Comparison of ENCODE assay signal across 22 cellular contexts in the genomic region with DNA sequence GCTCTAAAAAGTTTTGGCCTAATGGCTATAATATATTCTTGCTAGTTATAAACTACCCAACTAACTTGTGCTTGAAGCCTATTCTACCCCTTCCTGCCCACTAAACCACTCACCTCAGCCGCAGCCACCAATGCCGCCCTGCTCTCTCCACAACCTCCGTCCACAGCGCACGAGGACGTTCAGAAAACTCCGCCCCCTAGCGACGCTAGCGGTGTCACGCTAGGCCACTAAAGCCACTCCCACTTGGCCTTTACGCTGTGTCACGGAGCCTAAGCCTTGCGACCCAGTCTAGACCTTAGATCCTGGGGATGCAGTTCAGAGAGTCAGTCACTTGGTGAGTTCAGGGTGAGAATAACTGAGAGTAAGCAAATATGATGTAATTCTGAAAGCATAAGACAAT. TPM values are rescaled to one million over a fixed set of nuclear protein-coding genes. Genes with fewer than 3 reads are reported as not detected.
A peak's percentile ranks its signal among the peaks of the same experiment; 100 is the strongest.
DNase-seq lines count a peak whose midpoint lies in the region; ATAC-seq, FAIRE-seq and TF ChIP-seq lines count a peak whose summit lies in the region.
"Had no signal": no experiment of that assay in that cellular context is flagged by ENCODE, and none has a peak within 500 bp of the region (broad histone marks: within the 10 kb centered on the region; RNA-seq: fewer than 3 reads in every experiment).

Gene TEX11 (minus strand): TSS at position 171 of the 400 bp plus-strand sequence. CDS start 922 bp downstream, outside the sequence.

- H3K4ac ChIP-seq in H9 (ENCODE audit: low read depth, low read length): no peak within 1 kb of the TSS
- H3K4ac ChIP-seq in H1 (replicated peaks; ENCODE audit: insufficient read length, low read depth, low read length): no peak within 1 kb of the TSS

- H3K36me3 ChIP-seq in H1 (ENCODE audit: control insufficient read depth in 2 of 4, insufficient read depth in 4 of 4, low read length in 3 of 4) (no peaks in the 10 kb centered on the region), testis (ENCODE audit: low read depth, missing control alignments) (no peaks in the 10 kb centered on the region)
- H3K36me3 ChIP-seq: MG63 had no signal

- no peak for TF ChIP-seq EP300 in H1 (IDR thresholded peaks at IDR 0.05; ENCODE audit: borderline replicate concordance in 1 of 2, low read depth in 2 of 2, low read length in 2 of 2)

- H2BK120ac ChIP-seq in H9 (ENCODE audit: low read depth, low read length, poor library complexity, severe bottlenecking): no peak within 1 kb of the TSS
- H2BK120ac ChIP-seq in H1 (replicated peaks; ENCODE audit: low read depth, low read length): no peak within 1 kb of the TSS

- H4K5ac ChIP-seq in H9 (ENCODE audit: insufficient read length, low read depth, low read length) (no peak within 1 kb of the TSS), H1 (ENCODE audit: insufficient read length, low read depth, low read length) (no peak within 1 kb of the TSS)

- H4K20me1 ChIP-seq in H9 (ENCODE audit: control insufficient read depth, insufficient read depth, insufficient read length): no peaks in the 10 kb centered on the region
- H4K20me1 ChIP-seq in H1 (replicated peaks in 1 of 2; ENCODE audit: control insufficient read depth in 1 of 2, insufficient read depth in 2 of 2, low read length in 2 of 2): no peaks in the 10 kb centered on the region

- no peaks in the 10 kb centered on the region for H3K23me2 ChIP-seq in H9 (ENCODE audit: insufficient read length, low read depth, low read length, poor library complexity, severe bottlenecking)
- no peaks in the 10 kb centered on the region for H3K23me2 ChIP-seq in H1 (ENCODE audit: low read depth, low read length)

- H3K9me3 Mint-ChIP-seq in activated naive CD4-positive, alpha-beta T cell treated with anti-CD3 and anti-CD28 coated beads, Interleukin-2, amount 10 ng/mL, durations not matched to agents 7 days and 5 days: no peaks in the 10 kb centered on the region
- peaks cover 58 to 60% of the 10 kb centered on the region in 2 experiments for H3K9me3 Mint-ChIP-seq in H9

- H3K36me3 Mint-ChIP-seq in activated naive CD4-positive, alpha-beta T cell treated with anti-CD3 and anti-CD28 coated beads, Interleukin-2, amount 10 ng/mL, durations not matched to agents 7 days and 5 days: no peaks in the 10 kb centered on the region
- peaks cover 4 to 10% (median 6%) of the 10 kb centered on the region in 3 experiments; a peak in 5 of 7 replicates for H3K36me3 Mint-ChIP-seq in H9 (ENCODE audit: insufficient read depth in 1 of 3, low read depth in 3 of 3)
- H3K36me3 Mint-ChIP-seq: CD14-positive monocyte, IgD-negative memory B cell had no signal

- no peaks in the 10 kb centered on the region; the same call in 1 of the 2 replicates for H3K4me1 ChIP-seq in H9 (ENCODE audit: insufficient read depth, low read length)
- H3K4me1 ChIP-seq in H1 (replicated peaks in 1 of 4; ENCODE audit: control insufficient read depth in 3 of 4, insufficient read depth in 4 of 4, low read length in 3 of 4): peaks cover 0 to 2% (median 0%) of the 10 kb centered on the region in 4 experiments; a peak in 1 of 7 replicates
- no peaks in the 10 kb centered on the region for H3K4me1 ChIP-seq in testis

- DNase-seq in activated naive CD4-positive, alpha-beta T cell treated with anti-CD3 and anti-CD28 coated beads, Interleukin-2, amount 10 ng/mL, durations not matched to agents 7 days and 5 days: no peak
- no peak for DNase-seq in activated naive CD4-positive, alpha-beta T cell treated with Interleukin-2 at 50 U/mL for 16 hours
- DNase-seq in H9 (peak; percentile 64), H1 (ENCODE audit: low read depth in 1 of 2, low spot score in 2 of 2) (peak in 1 of 2 experiments; percentile 63), testis (peak; percentile 22), NCI-H345 (lab: John Stamatoyannopoulos, UW) (no peak)
- DNase-seq: DND-41, HCEC 1CT, Kasumi-1, MG63, NCI-H1092, NCI-H1436 treated with DMSO at 0.1 percent for 48 hours, NCI-H2081, NCI-H510A, NCI-H774, PC-3, SIG-M5 had no signal

- H3K27me3 Mint-ChIP-seq in activated naive CD4-positive, alpha-beta T cell treated with anti-CD3 and anti-CD28 coated beads, Interleukin-2, amount 10 ng/mL, durations not matched to agents 7 days and 5 days: no peaks in the 10 kb centered on the region
- H3K27me3 Mint-ChIP-seq in H9 (ENCODE audit: low read depth): no peaks in the 10 kb centered on the region; the same call in 1 of the 2 replicates

- H3K9me3 ChIP-seq in H9 (ENCODE audit: control insufficient read depth, low read depth, low read length) (peaks cover 13% of the 10 kb centered on the region), H1 (ENCODE audit: insufficient read depth in 2 of 2, low read depth in 1 of 2, low read length in 1 of 2) (peaks cover 0 to 2% of the 10 kb centered on the region in 2 experiments; a peak in 1 of 4 replicates), testis (no peaks in the 10 kb centered on the region)
- H3K9me3 ChIP-seq: MG63 had no signal

- no peak within 1 kb of the TSS for H3K18ac ChIP-seq in H9 (ENCODE audit: insufficient read length, low read depth, low read length)
- no peak within 1 kb of the TSS for H3K18ac ChIP-seq in H1 (ENCODE audit: extremely low read depth, low read length)

- no peak within 1 kb of the TSS for H3K14ac ChIP-seq in H9 (ENCODE audit: insufficient read depth, low read length)
- no peak within 1 kb of the TSS for H3K14ac ChIP-seq in H1 (ENCODE audit: insufficient read length)

- no peak within 1 kb of the TSS for H2AFZ ChIP-seq in H9 (ENCODE audit: low read length)
- no peak within 1 kb of the TSS for H2AFZ ChIP-seq in H1 (ENCODE audit: low read length)

- H4K8ac ChIP-seq in H9 (replicated peaks; ENCODE audit: insufficient read length, low read depth, low read length): no peak within 1 kb of the TSS
- H4K8ac ChIP-seq in H1 (ENCODE audit: extremely low read depth, insufficient read depth, low read length): no peak within 1 kb of the TSS

- no peak for ATAC-seq in HG02610 (IDR thresholded peaks at IDR 0.05; ENCODE audit: unreplicated experiment)
- ATAC-seq: PC-3 had no signal

- H3K79me2 ChIP-seq in H9 (ENCODE audit: insufficient read depth, low read length): no peaks in the 10 kb centered on the region
- H3K79me2 ChIP-seq in H1 (ENCODE audit: control insufficient read depth in 1 of 2, insufficient read depth in 2 of 2, low read length in 2 of 2): no peaks in the 10 kb centered on the region

- H2BK5ac ChIP-seq in H9 (ENCODE audit: insufficient read length, low read length) (no peak within 1 kb of the TSS), H1 (ENCODE audit: low read depth, low read length) (no peak within 1 kb of the TSS)

- TF ChIP-seq RAD21 in H1 (IDR thresholded peaks at IDR 0.05 in 1 of 2, conservative IDR thresholded peaks at IDR 0.05 in 1 of 2; ENCODE audit: low read depth in 2 of 2, low read length in 2 of 2): peak; percentile 20 to 37; a peak in 2 of 4 replicates

- TF ChIP-seq POLR2A in H1 (IDR thresholded peaks at IDR 0.05; ENCODE audit: control extremely low read depth in 1 of 2, low read depth in 2 of 2, low read length in 2 of 2) (no peak), testis (IDR thresholded peaks at IDR 0.05) (no peak)

- no peaks in the 10 kb centered on the region for H3K4me1 Mint-ChIP-seq in activated naive CD4-positive, alpha-beta T cell treated with anti-CD3 and anti-CD28 coated beads, Interleukin-2, amount 10 ng/mL, durations not matched to agents 7 days and 5 days
- H3K4me1 Mint-ChIP-seq in H9: no peaks in the 10 kb centered on the region
- H3K4me1 Mint-ChIP-seq: CD14-positive monocyte had no signal

- H3K27me3 ChIP-seq in H9 (ENCODE audit: insufficient read depth, low read length) (no peaks in the 10 kb centered on the region), H1 (replicated peaks in 1 of 4; ENCODE audit: control insufficient read depth in 3 of 4, extremely low read depth in 1 of 4, insufficient read depth in 3 of 4, low read length in 3 of 4) (no peaks in the 10 kb centered on the region), testis (no peaks in the 10 kb centered on the region)
- H3K27me3 ChIP-seq: MG63 had no signal

- H4K91ac ChIP-seq in H9 (ENCODE audit: insufficient read length, low read depth, low read length): no peak within 1 kb of the TSS
- no peak within 1 kb of the TSS for H4K91ac ChIP-seq in H1 (replicated peaks; ENCODE audit: insufficient read length, low read length)

- H2BK12ac ChIP-seq in H9 (ENCODE audit: insufficient read length, low read depth, low read length): no peak within 1 kb of the TSS
- no peak within 1 kb of the TSS for H2BK12ac ChIP-seq in H1 (ENCODE audit: low read depth, low read length)

- POLR2A ChIA-PET in H1 (lab: Charles Lee; ENCODE audit: partially characterized antibody): interaction anchor here (0.9 to 1.4 kb wide), 2 partner anchors 12 to 22 kb away, joined by 3 to 5 read pairs; partner anchors contain the start of gene SLC7A3

- H3K23ac ChIP-seq in H9 (ENCODE audit: insufficient read length, low read depth, low read length) (no peak within 1 kb of the TSS), H1 (ENCODE audit: insufficient read length) (no peak within 1 kb of the TSS)

- intact Hi-C loops in testis (cut with DNase I; ENCODE audit: low total_unique reads): no loop called here

- no peak within 1 kb of the TSS for H3K27ac ChIP-seq in H9 (ENCODE audit: insufficient read length, low read depth, low read length)
- no peak within 1 kb of the TSS for H3K27ac ChIP-seq in H1 (ENCODE audit: low read depth, low read length)
- no peak within 1 kb of the TSS for H3K27ac ChIP-seq in testis
- H3K27ac ChIP-seq: RWPE1 had no signal

- no CpG with 5 or more reads among the region's 14 CpGs for WGBS in H9 (ENCODE audit: extremely low coverage, insufficient read length, low lambda C conversion rate)
- 61% methylated on average over 14 of the region's 14 CpGs; no CpG with 5 or more reads in 1 of the 2 experiments for WGBS in H1 (ENCODE audit: extremely low coverage in 1 of 2, insufficient coverage in 1 of 2, insufficient read length in 1 of 2, insufficient replicate concordance in 2 of 2, low coverage in 1 of 2, low lambda C conversion rate in 2 of 2, missing lambda C conversion rate in 1 of 2), 2 experiments
- WGBS in testis, 2 donors: 50 to 78% methylated on average over 8 to 14 of the region's 14 CpGs

- H3K4me2 ChIP-seq in H9 (ENCODE audit: insufficient read depth, insufficient read length, low read length) (no peak within 1 kb of the TSS), H1 (ENCODE audit: insufficient read depth in 1 of 2, low read depth in 2 of 2, low read length in 2 of 2) (no peak within 1 kb of the TSS)

- H3K56ac ChIP-seq in H9 (ENCODE audit: insufficient read length, low read depth, low read length) (no peak within 1 kb of the TSS), H1 (replicated peaks; ENCODE audit: insufficient read length, low read depth, low read length) (no peak within 1 kb of the TSS)

- H3T11ph ChIP-seq in H9 (ENCODE audit: low read length): no peak within 1 kb of the TSS

- FAIRE-seq in H1 (lab: Jason Lieb, UNC): no peak
- FAIRE-seq: G401.6 had no signal

- no peak within 1 kb of the TSS for H3K4me3 ChIP-seq in H1 (ENCODE audit: extremely low read depth in 1 of 4, insufficient read depth in 2 of 4, low read depth in 3 of 4, low read length in 4 of 4)
- H3K4me3 ChIP-seq in testis: peak within 1 kb of the TSS in 1 of 2 donors; percentile 12
- H3K4me3 ChIP-seq: MG63 had no signal

- H3K9ac ChIP-seq in H9 (ENCODE audit: extremely low read depth, insufficient read length, low read length) (no peak within 1 kb of the TSS), H1 (replicated peaks in 1 of 4; ENCODE audit: extremely low read depth in 1 of 4, low read depth in 3 of 4, low read length in 3 of 4) (no peak within 1 kb of the TSS)

- H2BK20ac ChIP-seq in H9 (ENCODE audit: low read depth, low read length, poor library complexity, severe bottlenecking) (no peak within 1 kb of the TSS), H1 (ENCODE audit: low read length) (no peak within 1 kb of the TSS)

- H2BK15ac ChIP-seq in H9 (ENCODE audit: low read depth, low read length) (no peak within 1 kb of the TSS), H1 (ENCODE audit: low read length) (no peak within 1 kb of the TSS)

- H3K4me3 Mint-ChIP-seq in activated naive CD4-positive, alpha-beta T cell treated with anti-CD3 and anti-CD28 coated beads, Interleukin-2, amount 10 ng/mL, durations not matched to agents 7 days and 5 days: no peak within 1 kb of the TSS
- H3K4me3 Mint-ChIP-seq in H9: no peak within 1 kb of the TSS
- H3K4me3 Mint-ChIP-seq: CD14-positive monocyte had no signal

- CTCF ChIA-PET in activated naive CD4-positive, alpha-beta T cell treated with anti-CD3 and anti-CD28 coated beads, Interleukin-2, amount 10 ng/mL, durations not matched to agents 7 days and 5 days (lab: Charles Lee): no interaction called here
- CTCF ChIA-PET in H1 (lab: Charles Lee; ENCODE audit: partially characterized antibody): interaction anchor here (0.8 kb wide), 1 partner anchor 300 kb away, joined by 3 read pairs; no protein-coding TSS in a partner anchor

- H3K27ac Mint-ChIP-seq in activated naive CD4-positive, alpha-beta T cell treated with anti-CD3 and anti-CD28 coated beads, Interleukin-2, amount 10 ng/mL, durations not matched to agents 7 days and 5 days: peak within 1 kb of the TSS; percentile 35
- no peak within 1 kb of the TSS; a peak in 1 of 7 replicates for H3K27ac Mint-ChIP-seq in H9
- H3K27ac Mint-ChIP-seq: CD14-positive monocyte, IgD-negative memory B cell had no signal

- no peaks in the 10 kb centered on the region for H3K79me1 ChIP-seq in H9 (ENCODE audit: insufficient read depth, low read depth, low read length, poor library complexity, severe bottlenecking)
- H3K79me1 ChIP-seq in H1 (ENCODE audit: low read depth, low read length): no peaks in the 10 kb centered on the region

- H2AK5ac ChIP-seq in H9 (ENCODE audit: insufficient read length, low read length): no peak within 1 kb of the TSS
- no peak within 1 kb of the TSS for H2AK5ac ChIP-seq in H1 (ENCODE audit: low read depth, low read length)

- TF ChIP-seq CTCF in H9 (conservative IDR thresholded peaks at IDR 0.05) (peak; percentile 47; the same call in 2 of the 3 replicates), H1 (IDR thresholded peaks at IDR 0.05; ENCODE audit: control extremely low read depth in 1 of 3, insufficient read depth in 1 of 3, low read depth in 1 of 3, low read length in 3 of 3) (peak; percentile 24 to 49 (median 46); a peak in 3 of 4 replicates), testis (IDR thresholded peaks at IDR 0.05) (no peak)

RNA-seq across cellular contexts. Expression of gene TEX11, which starts in this region (rescaled TPM):
- total RNA-seq in H9 (2021) (0.22 and 0.24 TPM in 2 replicates), testis (10 to 100 TPM in 1 of 2 donors, 1 to 10 TPM in 1; 7.1 to 17.0 TPM)
- total RNA-seq in H1 (2021; fragmentation: NEBNext Ultra II Directional; extraction: Animal tissue kit (Norgen Biotek cat#: 25700)): 0.61 and 0.74 TPM in 2 replicates
- polyA plus RNA-seq in H1 (2011; rRNA removed) (0.05 and 0.11 TPM in 2 replicates), testis (ENCODE audit: insufficient read depth, low read depth, low replicate concordance) (12.6 TPM)
- 0.28 TPM for polyA plus RNA-seq in H1 (2011; cell fraction: cytosol; rRNA removed)
- 0.13 TPM for polyA plus RNA-seq in H1 (2011; cell fraction: nucleus; rRNA removed)
- 0.14 to 0.49 TPM (median 0.32 TPM) in 4 replicates for polyA plus RNA-seq in H1 (2012, experiment 1 of 2)
- polyA plus RNA-seq in H1 (2012, experiment 2 of 2): not detected
- polyA plus RNA-seq in H1 (2013, experiment 1 of 2): 0.57 TPM
- polyA plus RNA-seq in H1 (2013, experiment 2 of 2): 0.44 TPM
- 0.09 and 0.12 TPM in 2 replicates for polyA minus RNA-seq in H1 (2011; rRNA and poly(A)+ RNA removed)
- polyA minus RNA-seq in H1 (2011; cell fraction: cytosol; rRNA and poly(A)+ RNA removed): not detected
- polyA minus RNA-seq in H1 (2011; cell fraction: nucleus; rRNA and poly(A)+ RNA removed): 0.30 TPM
- total RNA-seq: PC-3 had no signal
- polyA plus RNA-seq: CD14-positive monocyte, IgD-negative memory B cell had no signal

Comparison
In these comparisons a context has a peak if more than half of its experiments do, and no peak if none do; other contexts are left out.
1. Peak in DNase-seq in H9; RNA of the gene not detected or under 1 TPM.
2. CTCF ChIP-seq: peak in H9 (single experiment) and H1 (3 of 3); none in testis (0 of 3).